ENCODE assay signal across 17 cellular contexts in genomic region chr9:100281676-100282387, GRCh38.
A peak's percentile ranks its signal among the peaks of the same experiment; 100 is the strongest.
DNase-seq lines count a peak whose midpoint lies in the region; ATAC-seq and TF ChIP-seq lines count a peak whose summit lies in the region.
"Had no signal": no experiment of that assay in that cellular context is flagged by ENCODE, and none has a peak within 500 bp of the region (broad histone marks: within the 10 kb centered on the region; RNA-seq: fewer than 3 reads in every experiment).

No MANE protein-coding gene starts in this region.

- TF ChIP-seq CTCF in BE2C (IDR thresholded peaks at IDR 0.05; ENCODE audit: low read depth, low read length) (no peak), endodermal cell (conservative IDR thresholded peaks at IDR 0.05) (no peak)

- ATAC-seq in HG02763 (IDR thresholded peaks at IDR 0.05; ENCODE audit: unreplicated experiment), result no peak
- no peak for ATAC-seq in GM18870 (IDR thresholded peaks at IDR 0.05; ENCODE audit: unreplicated experiment)
- ATAC-seq in HG03520 (IDR thresholded peaks at IDR 0.05; ENCODE audit: unreplicated experiment), result no peak

- H3K9ac ChIP-seq in endodermal cell (ENCODE audit: extremely low read depth, low read length, poor library complexity, severe bottlenecking), result no peak overlapping the region
- H3K9ac ChIP-seq: GM23248 had no signal

- H3K4me1 ChIP-seq in BE2C, result peaks cover 17% of the 10 kb centered on the region
- H3K4me1 ChIP-seq in endodermal cell (ENCODE audit: control insufficient read depth, insufficient read depth, low read length), result no peaks in the 10 kb centered on the region

- H3K9me3 ChIP-seq in BE2C (no peaks in the 10 kb centered on the region), endodermal cell (ENCODE audit: control insufficient read depth, low read length) (peaks cover 17% of the 10 kb centered on the region)

- H3K27me3 Mint-ChIP-seq in endodermal cell (ENCODE audit: insufficient read depth), result no peaks in the 10 kb centered on the region
- H3K27me3 Mint-ChIP-seq: CD4-positive, alpha-beta T cell; IgD-negative memory B cell had no signal

- peak; percentile 34 for DNase-seq in BE2C
- peak; percentile 80 for DNase-seq in OCI-M1 (lab: John Stamatoyannopoulos, UW)
- DNase-seq in endodermal cell, result no peak
- DNase-seq in myocyte (ENCODE audit: low read depth), result peak; percentile 86
- DNase-seq in DMS 273 (lab: John Stamatoyannopoulos, UW; ENCODE audit: unreplicated experiment), result no peak
- DNase-seq: ACHN; C1 segment of cervical spinal cord; CD4-positive, alpha-beta T cell; DMS153; DMS79 treated with DMSO at 0.1 percent for 48 hours; EL; GDM1; GM23248 had no signal

- WGBS in endodermal cell (ENCODE audit: insufficient coverage in 1 of 2, insufficient read length in 1 of 2), 2 experiments, result 90 to 92% methylated on average over 6 to 7 of the region's 7 CpGs

- peak overlapping the region; percentile 8 for H3K27ac ChIP-seq in endodermal cell (ENCODE audit: low read depth, low read length)
- H3K27ac ChIP-seq: GM23248 had no signal

- peaks cover 41% of the 10 kb centered on the region for H3K36me3 Mint-ChIP-seq in endodermal cell (ENCODE audit: low read depth)

- H3K36me3 ChIP-seq in BE2C, result peaks cover 8% of the 10 kb centered on the region
- peaks cover 31% of the 10 kb centered on the region for H3K36me3 ChIP-seq in endodermal cell (ENCODE audit: control insufficient read depth, insufficient read depth, low read length)

- H3K27me3 ChIP-seq in BE2C (no peaks in the 10 kb centered on the region), endodermal cell (ENCODE audit: control insufficient read depth, insufficient read depth, low read length, poor library complexity, severe bottlenecking) (no peaks in the 10 kb centered on the region)

- peak overlapping the region; percentile 13 for H3K27ac Mint-ChIP-seq in endodermal cell
- H3K27ac Mint-ChIP-seq: CD4-positive, alpha-beta T cell had no signal

- no peaks in the 10 kb centered on the region for H3K4me1 Mint-ChIP-seq in endodermal cell
- H3K4me1 Mint-ChIP-seq: IgD-negative memory B cell had no signal

- no peak overlapping the region for H3K4me3 Mint-ChIP-seq in endodermal cell
- H3K4me3 Mint-ChIP-seq: CD4-positive, alpha-beta T cell; IgD-negative memory B cell had no signal

- peaks cover 10% of the 10 kb centered on the region for H3K9me3 Mint-ChIP-seq in endodermal cell

- no peak overlapping the region for H3K4me3 ChIP-seq in BE2C (ENCODE audit: low read depth, low read length)
- no peak overlapping the region for H3K4me3 ChIP-seq in endodermal cell (ENCODE audit: low read length)
- H3K4me3 ChIP-seq: GM23248 had no signal

Comparison
In these comparisons a context has a peak if more than half of its experiments do, and no peak if none do; other contexts are left out.
1. DNase-seq: peak in BE2C (single experiment), OCI-M1 (single experiment) and myocyte (single experiment); none in endodermal cell (single experiment) and DMS 273 (single experiment).